20 cellular contexts compared by ENCODE assay signal in genomic region chr2:236843604-236844003, GRCh38.
"Had no signal": no experiment of that assay in that cellular context is flagged by ENCODE, and none has a peak within 500 bp of the region (broad histone marks: within the 10 kb centered on the region; RNA-seq: fewer than 3 reads in every experiment).

No MANE protein-coding gene starts in this region.

- H3K4me3 Mint-ChIP-seq: natural killer cell; stimulated activated memory B cell treated with anti-CD40 and anti-IgM and Interleukin-4, amounts not matched to agents 10 μg/mL and 1 μg/mL and 100 μg/mL, for 72 hours; stimulated activated naive CD8-positive, alpha-beta T cell treated with anti-CD3 and anti-CD28 coated beads, Interleukin-15, Interleukin-2, amounts not matched to agents 100 ng/mL and 50 ng/mL, for 24 hours had no signal

- H3K27ac Mint-ChIP-seq: natural killer cell; stimulated activated memory B cell treated with anti-CD40 and anti-IgM and Interleukin-4, amounts not matched to agents 10 μg/mL and 1 μg/mL and 100 μg/mL, for 72 hours; stimulated activated naive CD8-positive, alpha-beta T cell treated with anti-CD3 and anti-CD28 coated beads, Interleukin-15, Interleukin-2, amounts not matched to agents 100 ng/mL and 50 ng/mL, for 24 hours had no signal

- H3K36me3 ChIP-seq: heart right ventricle, right lobe of liver, spleen, tibial artery, upper lobe of left lung, uterus had no signal

- H3K27me3 ChIP-seq: heart right ventricle, right lobe of liver, tibial artery, upper lobe of left lung, uterus had no signal

- H3K36me3 Mint-ChIP-seq: natural killer cell; stimulated activated memory B cell treated with anti-CD40 and anti-IgM and Interleukin-4, amounts not matched to agents 10 μg/mL and 1 μg/mL and 100 μg/mL, for 72 hours had no signal

- H3K27me3 Mint-ChIP-seq: stimulated activated naive CD8-positive, alpha-beta T cell treated with anti-CD3 and anti-CD28 coated beads, Interleukin-15, Interleukin-2, amounts not matched to agents 100 ng/mL and 50 ng/mL, for 24 hours had no signal

- H3K27ac ChIP-seq: heart right ventricle, parathyroid adenoma, psoas muscle, right lobe of liver, spleen, upper lobe of left lung had no signal

- DNase-seq: effector memory CD4-positive, alpha-beta T cell; heart right ventricle; hypothalamus; kidney glomerular epithelial cell; mammary epithelial cell; natural killer cell; psoas muscle; retina; right lobe of liver; spleen; stimulated activated CD4-positive, alpha-beta T cell treated with anti-CD3 and anti-CD28 coated beads, Interleukin-15, amount 100 ng/mL, for 24 hours; stimulated activated CD4-positive, alpha-beta T cell treated with anti-CD3 and anti-CD28 coated beads, Interleukin-1b, Interleukin-23, amount 100 ng/mL, for 48 hours; stimulated activated CD4-positive, alpha-beta T cell treated with anti-CD3 and anti-CD28 coated beads, Interleukin-4, amount 100 ng/mL, for 24 hours; tibial artery; upper lobe of left lung had no signal

- H3K9me3 Mint-ChIP-seq: natural killer cell; stimulated activated memory B cell treated with anti-CD40 and anti-IgM and Interleukin-4, amounts not matched to agents 10 μg/mL and 1 μg/mL and 100 μg/mL, for 72 hours; stimulated activated naive CD8-positive, alpha-beta T cell treated with anti-CD3 and anti-CD28 coated beads, Interleukin-15, Interleukin-2, amounts not matched to agents 100 ng/mL and 50 ng/mL, for 24 hours had no signal

- H3K9me3 ChIP-seq: heart right ventricle, psoas muscle, right lobe of liver, spleen, tibial artery, upper lobe of left lung, uterus had no signal

- H3K4me1 Mint-ChIP-seq: natural killer cell; stimulated activated memory B cell treated with anti-CD40 and anti-IgM and Interleukin-4, amounts not matched to agents 10 μg/mL and 1 μg/mL and 100 μg/mL, for 72 hours had no signal

- H3K4me1 ChIP-seq: parathyroid adenoma, psoas muscle, right lobe of liver, spleen, upper lobe of left lung, uterus had no signal

- H3K4me3 ChIP-seq: heart right ventricle, psoas muscle, right lobe of liver, spleen, tibial artery, upper lobe of left lung, uterus had no signal

- ATAC-seq: esophagus mucosa; heart right ventricle; natural killer cell; psoas muscle; right lobe of liver; stimulated activated memory B cell treated with anti-CD40 and anti-IgM and Interleukin-4, amounts not matched to agents 10 μg/mL and 1 μg/mL and 100 μg/mL, for 72 hours had no signal
